Comparison of ENCODE assay signal across 1 cellular context in the genomic region with DNA sequence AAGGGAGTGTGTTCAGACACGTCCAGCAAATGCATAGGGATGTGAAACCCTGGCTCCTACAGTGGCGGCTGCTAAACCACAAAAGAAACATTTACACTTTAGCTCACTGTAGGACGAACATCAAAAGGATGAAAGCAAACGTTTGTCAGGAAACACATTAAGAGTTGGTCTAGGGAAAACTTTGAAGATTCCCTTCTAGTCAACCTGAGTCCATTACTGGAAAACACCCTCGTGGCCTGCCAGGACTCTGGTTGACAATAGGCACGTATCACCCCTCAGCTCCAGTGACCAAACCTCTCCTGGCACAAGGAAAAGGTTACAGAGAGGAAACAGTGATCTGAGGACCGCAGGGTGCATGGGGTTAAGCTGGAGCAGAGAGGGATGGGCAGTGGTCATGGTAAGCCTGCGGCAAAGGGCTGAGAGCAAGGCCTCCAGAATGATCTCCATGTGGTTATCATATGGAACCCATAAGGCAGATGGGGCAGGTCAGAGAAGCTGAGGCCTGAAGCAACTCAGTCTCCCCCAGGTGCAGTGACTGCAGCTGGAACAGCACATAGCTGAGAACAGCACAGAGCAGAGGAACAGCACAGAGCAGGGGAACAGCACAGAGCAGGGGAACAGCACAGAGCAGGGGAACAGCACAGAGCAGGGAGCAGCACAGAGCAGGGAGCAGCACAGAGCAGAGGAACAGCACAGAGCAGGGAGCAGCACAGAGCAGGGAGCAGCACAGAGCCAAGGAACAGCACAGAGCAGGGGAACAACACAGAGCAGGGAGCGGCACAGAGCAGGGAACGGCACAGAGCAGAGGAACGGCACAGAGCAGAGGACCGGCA.
TF ChIP-seq lines count a peak whose summit lies in the region.

No MANE protein-coding gene starts in this region.

TF ChIP-seq in GM12878, 131 proteins besides CTCF, POLR2A, EP300 and RAD21 (continued from another document):
- TF ChIP-seq, protein P1, sequence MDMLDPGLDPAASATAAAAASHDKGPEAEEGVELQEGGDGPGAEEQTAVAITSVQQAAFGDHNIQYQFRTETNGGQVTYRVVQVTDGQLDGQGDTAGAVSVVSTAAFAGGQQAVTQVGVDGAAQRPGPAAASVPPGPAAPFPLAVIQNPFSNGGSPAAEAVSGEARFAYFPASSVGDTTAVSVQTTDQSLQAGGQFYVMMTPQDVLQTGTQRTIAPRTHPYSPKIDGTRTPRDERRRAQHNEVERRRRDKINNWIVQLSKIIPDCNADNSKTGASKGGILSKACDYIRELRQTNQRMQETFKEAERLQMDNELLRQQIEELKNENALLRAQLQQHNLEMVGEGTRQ (IDR thresholded peaks at IDR 0.05; ENCODE audit: borderline replicate concordance, low read depth, low read length): no peak
- TF ChIP-seq ETV6 (conservative IDR thresholded peaks at IDR 0.05 in 1 of 2, IDR thresholded peaks at IDR 0.05 in 1 of 2; ENCODE audit: borderline replicate concordance in 1 of 2, low read depth in 1 of 2) (peak in 1 of 2 experiments; percentile 23; a peak in 1 of 4 replicates), TAF1 (IDR thresholded peaks at IDR 0.05; ENCODE audit: borderline replicate concordance, low read depth, low read length) (no peak), SUZ12 (IDR thresholded peaks at IDR 0.05; ENCODE audit: unreplicated experiment) (no peak), CBFB (IDR thresholded peaks at IDR 0.05; ENCODE audit: low read depth) (peak; percentile 57; the same call in 1 of the 2 replicates), ATF7 (IDR thresholded peaks at IDR 0.05; ENCODE audit: low read depth) (peak; percentile 54; the same call in 1 of the 2 replicates), FOXM1 (IDR thresholded peaks at IDR 0.05; ENCODE audit: low read depth, low read length) (peak; percentile 77; the same call in 1 of the 2 replicates), SPI1 (IDR thresholded peaks at IDR 0.05; ENCODE audit: borderline replicate concordance, insufficient read depth, low read depth, low read length) (peak; percentile 92), TBL1XR1 (IDR thresholded peaks at IDR 0.05; ENCODE audit: low read depth, low read length) (0 out of 2 replicates have a peak, but pooled peaks have one; percentile 37)
- TF ChIP-seq, protein P2, sequence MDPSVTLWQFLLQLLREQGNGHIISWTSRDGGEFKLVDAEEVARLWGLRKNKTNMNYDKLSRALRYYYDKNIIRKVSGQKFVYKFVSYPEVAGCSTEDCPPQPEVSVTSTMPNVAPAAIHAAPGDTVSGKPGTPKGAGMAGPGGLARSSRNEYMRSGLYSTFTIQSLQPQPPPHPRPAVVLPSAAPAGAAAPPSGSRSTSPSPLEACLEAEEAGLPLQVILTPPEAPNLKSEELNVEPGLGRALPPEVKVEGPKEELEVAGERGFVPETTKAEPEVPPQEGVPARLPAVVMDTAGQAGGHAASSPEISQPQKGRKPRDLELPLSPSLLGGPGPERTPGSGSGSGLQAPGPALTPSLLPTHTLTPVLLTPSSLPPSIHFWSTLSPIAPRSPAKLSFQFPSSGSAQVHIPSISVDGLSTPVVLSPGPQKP (IDR thresholded peaks at IDR 0.05; ENCODE audit: low read depth, low read length): no peak
- TF ChIP-seq, protein P3, sequence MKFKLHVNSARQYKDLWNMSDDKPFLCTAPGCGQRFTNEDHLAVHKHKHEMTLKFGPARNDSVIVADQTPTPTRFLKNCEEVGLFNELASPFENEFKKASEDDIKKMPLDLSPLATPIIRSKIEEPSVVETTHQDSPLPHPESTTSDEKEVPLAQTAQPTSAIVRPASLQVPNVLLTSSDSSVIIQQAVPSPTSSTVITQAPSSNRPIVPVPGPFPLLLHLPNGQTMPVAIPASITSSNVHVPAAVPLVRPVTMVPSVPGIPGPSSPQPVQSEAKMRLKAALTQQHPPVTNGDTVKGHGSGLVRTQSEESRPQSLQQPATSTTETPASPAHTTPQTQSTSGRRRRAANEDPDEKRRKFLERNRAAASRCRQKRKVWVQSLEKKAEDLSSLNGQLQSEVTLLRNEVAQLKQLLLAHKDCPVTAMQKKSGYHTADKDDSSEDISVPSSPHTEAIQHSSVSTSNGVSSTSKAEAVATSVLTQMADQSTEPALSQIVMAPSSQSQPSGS (IDR thresholded peaks at IDR 0.05; ENCODE audit: low read length): peak; percentile 38; the same call in 1 of the 2 replicates
TF ChIP-seq in GM12878: peak in this region for 36.
